8 cellular contexts compared by ENCODE assay signal in the genomic region with DNA sequence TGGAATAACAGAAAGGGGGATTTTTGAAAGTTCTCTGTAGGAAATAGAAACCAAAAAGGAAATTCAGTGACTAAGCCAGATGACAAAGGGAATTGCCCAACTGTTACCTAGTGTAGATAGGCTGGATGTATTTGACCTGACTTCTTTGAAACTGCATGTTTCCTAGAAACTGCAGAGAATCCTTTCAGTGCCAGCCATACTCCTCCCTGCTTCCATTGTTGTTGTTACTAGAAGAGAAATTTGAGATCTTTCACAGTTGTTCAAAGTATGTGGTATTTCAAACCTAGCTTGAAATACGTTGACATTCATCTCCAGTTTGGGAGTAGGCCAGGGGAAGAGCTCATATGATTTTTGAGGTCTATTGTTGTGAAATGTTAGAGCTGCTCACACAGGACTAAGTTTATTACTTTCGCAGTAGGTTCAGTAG. TPM values are rescaled to one million over a fixed set of nuclear protein-coding genes. Genes with fewer than 3 reads are reported as not detected.
DNase-seq lines count a peak whose midpoint lies in the region; ATAC-seq and TF ChIP-seq lines count a peak whose summit lies in the region.

No MANE protein-coding gene starts in this region.

- no TSS peak for BruUV-seq in MCF 10A (replicated peaks; lab: Mats Ljungman, UMichigan)

- H3K36me3 Mint-ChIP-seq in MCF 10A (ENCODE audit: insufficient read depth, unreplicated experiment), result no peaks in the 10 kb centered on the region

- peak overlapping the region; percentile 71 for H2AFZ ChIP-seq in Loucy (ENCODE audit: low read length)

- H4K20me1 ChIP-seq in Loucy (ENCODE audit: insufficient read depth, low read length, poor library complexity, severe bottlenecking), result peaks cover 7% of the 10 kb centered on the region

- no peaks in the 10 kb centered on the region for H3K9me3 ChIP-seq in Loucy (ENCODE audit: insufficient read depth, low read depth, low read length)

- no peak overlapping the region for H3K4me3 ChIP-seq in Loucy (ENCODE audit: low read length, poor library complexity, severe bottlenecking)

- peaks cover 25% of the 10 kb centered on the region for H3K79me2 ChIP-seq in Loucy (ENCODE audit: insufficient read depth, low read length)

- no peak for TF ChIP-seq CTCF in Loucy (conservative IDR thresholded peaks at IDR 0.05; ENCODE audit: low read length)
- no peak for TF ChIP-seq CTCF in MCF 10A (IDR thresholded peaks at IDR 0.05; ENCODE audit: unreplicated experiment)

- peak overlapping the region; percentile 47 for H3K27ac Mint-ChIP-seq in MCF 10A (ENCODE audit: low read depth, unreplicated experiment)

- no peaks in the 10 kb centered on the region for H3K9me2 ChIP-seq in Loucy (replicated peaks; ENCODE audit: low read depth, low read length)

- peaks cover 38% of the 10 kb centered on the region for H3K4me1 ChIP-seq in Loucy (ENCODE audit: insufficient read depth, low read length, poor library complexity, severe bottlenecking)

- CTCF ChIA-PET in MCF 10A (lab: Yijun Ruan, JAX), result interaction anchor here (0.6 to 1.1 kb wide), 3 partner anchors 83 to 275 kb away, joined by 3 to 5 read pairs (median 5); no protein-coding TSS in a partner anchor

- POLR2A ChIA-PET in MCF 10A (lab: Yijun Ruan, JAX), result interaction anchor here (1.2 kb wide), 1 partner anchor 11 kb away, joined by 3 read pairs; no protein-coding TSS in a partner anchor

- no peak for ATAC-seq in GM18861 (IDR thresholded peaks at IDR 0.05; ENCODE audit: unreplicated experiment)
- ATAC-seq in GM21381 (IDR thresholded peaks at IDR 0.05; ENCODE audit: unreplicated experiment), result no peak

- no peaks in the 10 kb centered on the region for H3K36me3 ChIP-seq in Loucy (ENCODE audit: insufficient read depth, low read length)

- no peaks in the 10 kb centered on the region for H3K27me3 Mint-ChIP-seq in MCF 10A (ENCODE audit: insufficient read depth, unreplicated experiment)

- H3K27me3 ChIP-seq in Loucy (ENCODE audit: insufficient read depth, low read length, poor library complexity, severe bottlenecking), result no peaks in the 10 kb centered on the region

- H3K4me3 Mint-ChIP-seq in MCF 10A (ENCODE audit: unreplicated experiment), result no peak overlapping the region

- H3K9ac ChIP-seq in Loucy (ENCODE audit: low read depth, low read length, poor library complexity, severe bottlenecking), result peak overlapping the region; percentile 4

- DNase-seq in CD1c-positive myeloid dendritic cell (ENCODE audit: extremely low spot score), result peak; percentile 28
- peak; percentile 87 for DNase-seq in MCF 10A (ENCODE audit: unreplicated experiment)
- peak; percentile 82 for DNase-seq in myocyte (ENCODE audit: low read depth)
- no peak for DNase-seq in GDM1 (lab: John Stamatoyannopoulos, UW)
- no peak for DNase-seq in hypothalamus (lab: John Stamatoyannopoulos, UW)

- no peaks in the 10 kb centered on the region for H3F3A ChIP-seq in Loucy (ENCODE audit: low read depth)

- intact Hi-C loops in MCF 10A (cut with micrococcal nuclease), result no loop called here

- H3K9me3 Mint-ChIP-seq in MCF 10A (ENCODE audit: unreplicated experiment), result no peaks in the 10 kb centered on the region

- H3K4me2 ChIP-seq in Loucy (ENCODE audit: low read depth, low read length, poor library complexity, severe bottlenecking), result peak overlapping the region; percentile 8

- H3K4me1 Mint-ChIP-seq in MCF 10A (ENCODE audit: insufficient read depth, unreplicated experiment), result peaks cover 16% of the 10 kb centered on the region

RNA-seq across cellular contexts. Expression of gene GBP5, which starts 1.8 kb away (rescaled TPM):
- total RNA-seq in MCF 10A (2022) (not detected in 2 replicates), myocyte (not detected in 2 replicates)
- polyA plus RNA-seq in myocyte (2012), result not detected

Comparison
In these comparisons a context has a peak if more than half of its experiments do, and no peak if none do; other contexts are left out.
1. DNase-seq: peak in CD1c-positive myeloid dendritic cell (single experiment), MCF 10A (single experiment) and myocyte (single experiment); none in GDM1 (single experiment) and hypothalamus (0 of 51).